Comparison of ENCODE assay signal across 25 cellular contexts in the genomic region with DNA sequence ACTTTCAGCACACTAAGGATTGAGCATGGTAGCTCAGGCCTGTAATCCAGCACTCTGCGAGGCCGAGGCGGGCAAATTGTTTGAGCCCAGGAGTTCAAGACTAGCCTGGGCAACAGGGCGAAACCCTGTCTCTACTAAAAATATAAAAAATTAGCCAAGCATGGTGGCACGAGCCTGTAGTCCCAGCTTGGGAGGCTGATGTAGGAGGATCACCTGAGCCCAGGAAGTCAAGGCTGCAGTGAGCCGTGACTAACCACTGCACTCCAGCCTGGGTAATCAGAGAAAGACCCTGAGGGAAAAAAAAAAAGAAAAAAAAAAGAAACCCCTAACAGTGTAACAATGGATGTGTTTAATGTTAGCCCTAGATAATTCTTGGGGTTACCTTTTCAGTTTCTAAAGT. TPM values are rescaled to one million over a fixed set of nuclear protein-coding genes. Genes with fewer than 3 reads are reported as not detected.
DNase-seq lines count a peak whose midpoint lies in the region; ATAC-seq, FAIRE-seq and TF ChIP-seq lines count a peak whose summit lies in the region.
"Had no signal": no experiment of that assay in that cellular context is flagged by ENCODE, and none has a peak within 500 bp of the region (broad histone marks: within the 10 kb centered on the region; RNA-seq: fewer than 3 reads in every experiment).

No MANE protein-coding gene starts in this region.

- FAIRE-seq in GM19239 (lab: Jason Lieb, UNC), result peak; percentile 83
- FAIRE-seq: urothelium cell line had no signal

- H3K27me3 Mint-ChIP-seq in memory B cell (no peaks in the 10 kb centered on the region), T-cell (no peaks in the 10 kb centered on the region)
- H3K27me3 Mint-ChIP-seq: activated naive CD8-positive, alpha-beta T cell treated with anti-CD3 and anti-CD28 coated beads, Interleukin-2, amount 10 ng/mL, durations not matched to agents 7 days and 5 days; CD4-positive, alpha-beta memory T cell had no signal

- CTCF ChIA-PET in T-cell (lab: Charles Lee), result interaction anchor here in 1 of 2 donors (0.7 kb wide), 1 partner anchor 1440 kb away, joined by 3 read pairs; no protein-coding TSS in a partner anchor

- peaks cover 29% of the 10 kb centered on the region for H3K36me3 Mint-ChIP-seq in memory B cell
- peaks cover 100% of the 10 kb centered on the region for H3K36me3 Mint-ChIP-seq in stimulated activated effector memory CD8-positive, alpha-beta T cell treated with anti-CD3 and anti-CD28 coated beads, Interleukin-12 subunit alpha, Interleukin-12 subunit beta, amount 100 ng/mL, for 72 hours
- peaks cover 52% of the 10 kb centered on the region for H3K36me3 Mint-ChIP-seq in T-cell

- ATAC-seq in HG03432 (IDR thresholded peaks at IDR 0.05; ENCODE audit: unreplicated experiment), result peak; percentile 61
- ATAC-seq in memory B cell (ENCODE audit: low read depth), result peak; percentile 40
- no peak for ATAC-seq in stimulated activated effector memory CD8-positive, alpha-beta T cell treated with anti-CD3 and anti-CD28 coated beads, Interleukin-12 subunit alpha, Interleukin-12 subunit beta, amount 100 ng/mL, for 72 hours
- no peak for ATAC-seq in GM19351 (IDR thresholded peaks at IDR 0.05; ENCODE audit: unreplicated experiment)
- ATAC-seq in T-cell (replicated peaks in 1 of 4), result no peak
- ATAC-seq: foreskin keratinocyte, mucosa of descending colon had no signal

- no peaks in the 10 kb centered on the region for H3K27me3 ChIP-seq in GM06990 (replicated peaks; ENCODE audit: control insufficient read depth, insufficient read depth, low read length)
- H3K27me3 ChIP-seq: foreskin keratinocyte, MG63, sigmoid colon, suprapubic skin had no signal

- peak overlapping the region; percentile 53 for H3K4me3 Mint-ChIP-seq in memory B cell
- no peak overlapping the region for H3K4me3 Mint-ChIP-seq in stimulated activated effector memory CD8-positive, alpha-beta T cell treated with anti-CD3 and anti-CD28 coated beads, Interleukin-12 subunit alpha, Interleukin-12 subunit beta, amount 100 ng/mL, for 72 hours
- no peak overlapping the region for H3K4me3 Mint-ChIP-seq in T-cell
- H3K4me3 Mint-ChIP-seq: activated naive CD8-positive, alpha-beta T cell treated with anti-CD3 and anti-CD28 coated beads, Interleukin-2, amount 10 ng/mL, durations not matched to agents 7 days and 5 days; CD4-positive, alpha-beta memory T cell had no signal

- peaks cover 13% of the 10 kb centered on the region for H3K36me3 ChIP-seq in GM06990 (ENCODE audit: control insufficient read depth, insufficient read depth, low read length)

- TF ChIP-seq CTCF in GM06990 (IDR thresholded peaks at IDR 0.05; ENCODE audit: insufficient read depth, low read length, poor library complexity, severe bottlenecking), result no peak

- H3K9me3 Mint-ChIP-seq in memory B cell (no peaks in the 10 kb centered on the region), T-cell (no peaks in the 10 kb centered on the region)
- no peaks in the 10 kb centered on the region for H3K9me3 Mint-ChIP-seq in stimulated activated effector memory CD8-positive, alpha-beta T cell treated with anti-CD3 and anti-CD28 coated beads, Interleukin-12 subunit alpha, Interleukin-12 subunit beta, amount 100 ng/mL, for 72 hours
- H3K9me3 Mint-ChIP-seq: activated naive CD8-positive, alpha-beta T cell treated with anti-CD3 and anti-CD28 coated beads, Interleukin-2, amount 10 ng/mL, durations not matched to agents 7 days and 5 days; CD4-positive, alpha-beta memory T cell had no signal

- POLR2A ChIA-PET in T-cell (lab: Charles Lee), result no interaction called here

- DNase-seq in GM06990 (ENCODE audit: extremely low read depth, insufficient read length) (peak; percentile 34), GM19239 (ENCODE audit: insufficient read length, low spot score) (no peak), memory B cell (ENCODE audit: low spot score in 2 of 2) (no peak), T-cell (no peak)
- no peak for DNase-seq in stimulated activated CD4-positive, alpha-beta T cell treated with anti-CD3 and anti-CD28 coated beads, Interleukin-4, amount 100 ng/mL, for 4 hours
- DNase-seq in stimulated activated effector memory CD8-positive, alpha-beta T cell treated with anti-CD3 and anti-CD28 coated beads, Interleukin-12 subunit alpha, Interleukin-12 subunit beta, amount 100 ng/mL, for 72 hours (ENCODE audit: low spot score in 2 of 2), result no peak
- DNase-seq: activated CD4-positive, alpha-beta T cell treated with anti-CD3 and anti-CD28 coated beads, Interleukin-2, amount 50 U/mL, for 48 hours; activated CD4-positive, CD25-positive, alpha-beta regulatory T cell; activated CD8-positive, alpha-beta memory T cell treated with anti-CD3 and anti-CD28 coated beads, Interleukin-2, amount 50 U/mL, for 48 hours; activated naive CD8-positive, alpha-beta T cell treated with anti-CD3 and anti-CD28 coated beads, Interleukin-2, amount 10 ng/mL, durations not matched to agents 7 days and 5 days; CD4-positive, alpha-beta memory T cell; foreskin keratinocyte; GOT3; MG63; mucosa of descending colon; NCI-H146; NCI-H2171; NCI-H526 treated with DMSO at 0.1 percent for 48 hours; sigmoid colon; stimulated activated CD4-positive, alpha-beta T cell treated with anti-CD3 and anti-CD28 coated beads, Interleukin-15, amount 100 ng/mL, for 24 hours; T1000 had no signal

- peak overlapping the region; percentile 90 for H3K27ac Mint-ChIP-seq in memory B cell
- no peak overlapping the region for H3K27ac Mint-ChIP-seq in stimulated activated effector memory CD8-positive, alpha-beta T cell treated with anti-CD3 and anti-CD28 coated beads, Interleukin-12 subunit alpha, Interleukin-12 subunit beta, amount 100 ng/mL, for 72 hours
- H3K27ac Mint-ChIP-seq in T-cell, result no peak overlapping the region
- H3K27ac Mint-ChIP-seq: activated naive CD8-positive, alpha-beta T cell treated with anti-CD3 and anti-CD28 coated beads, Interleukin-2, amount 10 ng/mL, durations not matched to agents 7 days and 5 days had no signal

- H3K4me3 ChIP-seq in GM06990 (replicated peaks; ENCODE audit: low read depth, low read length), result peak overlapping the region; percentile 42
- H3K4me3 ChIP-seq: MG63, mucosa of descending colon, sigmoid colon, suprapubic skin had no signal

- peaks cover 36% of the 10 kb centered on the region for H3K4me1 Mint-ChIP-seq in memory B cell
- no peaks in the 10 kb centered on the region for H3K4me1 Mint-ChIP-seq in stimulated activated effector memory CD8-positive, alpha-beta T cell treated with anti-CD3 and anti-CD28 coated beads, Interleukin-12 subunit alpha, Interleukin-12 subunit beta, amount 100 ng/mL, for 72 hours
- peaks cover 0 to 11% (median 0%) of the 10 kb centered on the region in 3 donors for H3K4me1 Mint-ChIP-seq in T-cell
- H3K4me1 Mint-ChIP-seq: activated naive CD8-positive, alpha-beta T cell treated with anti-CD3 and anti-CD28 coated beads, Interleukin-2, amount 10 ng/mL, durations not matched to agents 7 days and 5 days had no signal

RNA-seq across cellular contexts. Expression of a gene that starts 24.0 kb away (rescaled TPM):
- 10 to 100 TPM; 34.4 to 42.7 (median 38.4) TPM for total RNA-seq in T-cell

RNA-seq across cellular contexts. Expression of a gene that starts 26.6 kb away (rescaled TPM):
- 10 to 100 TPM; 36.6 to 72.8 (median 60.9) TPM for total RNA-seq in T-cell

Comparison
In these comparisons a context has a peak if more than half of its experiments do, and no peak if none do; other contexts are left out.
1. ATAC-seq: peak in HG03432 (single experiment) and memory B cell (single experiment); none in stimulated activated effector memory CD8-positive, alpha-beta T cell treated with anti-CD3 and anti-CD28 coated beads, Interleukin-12 subunit alpha, Interleukin-12 subunit beta, amount 100 ng/mL, for 72 hours (single experiment), GM19351 (single experiment) and T-cell (0 of 4).